In genomic region chr1:31750858-31751638, GRCh38 we compare ENCODE assay signal across 11 cellular contexts. TPM values are rescaled to one million over a fixed set of nuclear protein-coding genes. Genes with fewer than 3 reads are reported as not detected.
DNase-seq lines count a peak whose midpoint lies in the region; ATAC-seq and TF ChIP-seq lines count a peak whose summit lies in the region.
"Had no signal": no experiment of that assay in that cellular context is flagged by ENCODE, and none has a peak within 500 bp of the region (broad histone marks: within the 10 kb centered on the region; RNA-seq: fewer than 3 reads in every experiment).

No MANE protein-coding gene starts in this region.

- H3K9me2 ChIP-seq in neural cell (ENCODE audit: insufficient read depth, low read length), result no peaks in the 10 kb centered on the region

- H3K4me3 ChIP-seq in astrocyte of the spinal cord (ENCODE audit: low read depth, low read length) (no peak overlapping the region), neural cell (ENCODE audit: low read length) (no peak overlapping the region), ascending aorta (no peak overlapping the region)

- no peak for TF ChIP-seq EP300 in neural cell (conservative IDR thresholded peaks at IDR 0.05; ENCODE audit: poor library complexity, severe bottlenecking)

- ATAC-seq in GM19455 (IDR thresholded peaks at IDR 0.05; ENCODE audit: unreplicated experiment), result no peak

- H3F3A ChIP-seq in neural cell (ENCODE audit: insufficient read depth, low read length, poor library complexity, severe bottlenecking), result no peaks in the 10 kb centered on the region

- in situ Hi-C loops in astrocyte of the spinal cord (cut with HindIII; ENCODE audit: low sequenced_read_pairs), result no loop called here

- no peaks in the 10 kb centered on the region for H4K20me1 ChIP-seq in neural cell (ENCODE audit: insufficient read depth)

- H3K36me3 ChIP-seq in neural cell (ENCODE audit: insufficient read depth, low read length) (no peaks in the 10 kb centered on the region), ascending aorta (no peaks in the 10 kb centered on the region)

- H3K79me2 ChIP-seq in neural cell (replicated peaks; ENCODE audit: insufficient read depth, low read length), result no peaks in the 10 kb centered on the region

- H2AFZ ChIP-seq in neural cell (ENCODE audit: low read depth, low read length), result no peak overlapping the region

- intact Hi-C loops in ascending aorta (cut with DNase I), result no loop called here

- H3K4me1 ChIP-seq in ascending aorta, result peaks cover 11 to 32% of the 10 kb centered on the region in 2 donors

- no peak for TF ChIP-seq RAD21 in neural cell (conservative IDR thresholded peaks at IDR 0.05)

- H3K27ac ChIP-seq in neural cell (ENCODE audit: low read length) (peak overlapping the region; percentile 37), ascending aorta (no peak overlapping the region)

- no peak for TF ChIP-seq CTCF in astrocyte of the spinal cord (IDR thresholded peaks at IDR 0.05; ENCODE audit: low read depth, low read length)
- TF ChIP-seq CTCF in neural cell (IDR thresholded peaks at IDR 0.05; ENCODE audit: poor library complexity, severe bottlenecking), result no peak
- TF ChIP-seq CTCF in ascending aorta (IDR thresholded peaks at IDR 0.05), result no peak

- H3K9me3 ChIP-seq in neural cell (ENCODE audit: low read length), result no peaks in the 10 kb centered on the region
- no peaks in the 10 kb centered on the region for H3K9me3 ChIP-seq in ascending aorta

- H3K27me3 ChIP-seq in neural cell (ENCODE audit: insufficient read depth, low read depth, low read length) (no peaks in the 10 kb centered on the region), ascending aorta (no peaks in the 10 kb centered on the region)

- H3K9ac ChIP-seq in neural cell (ENCODE audit: low read length), result peak overlapping the region; percentile 24

- DNase-seq in NK-92 treated with Interleukin-12 subunit alpha and Interleukin-12 subunit beta, amount 100 ng/mL, for 24 hours (lab: John Stamatoyannopoulos, UW), result peak; percentile 66
- DNase-seq in NK-92 (lab: John Stamatoyannopoulos, UW; ENCODE audit: unreplicated experiment) (no peak), M059J (ENCODE audit: low read depth) (peak; percentile 78), astrocyte of the spinal cord (ENCODE audit: low read depth, low spot score) (peak; percentile 66), ascending aorta (ENCODE audit: low spot score in 2 of 2) (no peak), NCI-H774 (lab: John Stamatoyannopoulos, UW) (no peak)
- DNase-seq: 8988T; activated CD4-positive, CD25-positive, alpha-beta regulatory T cell; NCI-H446 had no signal

- no peak overlapping the region for H3K4me2 ChIP-seq in neural cell (ENCODE audit: low read length)

TF ChIP-seq in neural cell, 6 proteins besides CTCF, POLR2A, EP300 and RAD21:
- no peak for TF ChIP-seq POLR2AphosphoS5 (IDR thresholded peaks at IDR 0.05)
- TF ChIP-seq MXI1 (conservative IDR thresholded peaks at IDR 0.05; ENCODE audit: poor library complexity, severe bottlenecking), result no peak
- no peak for TF ChIP-seq SMC3 (conservative IDR thresholded peaks at IDR 0.05; ENCODE audit: poor library complexity)
- no peak for TF ChIP-seq TAF1 (IDR thresholded peaks at IDR 0.05; ENCODE audit: low read depth)
- TF ChIP-seq, protein P1, sequence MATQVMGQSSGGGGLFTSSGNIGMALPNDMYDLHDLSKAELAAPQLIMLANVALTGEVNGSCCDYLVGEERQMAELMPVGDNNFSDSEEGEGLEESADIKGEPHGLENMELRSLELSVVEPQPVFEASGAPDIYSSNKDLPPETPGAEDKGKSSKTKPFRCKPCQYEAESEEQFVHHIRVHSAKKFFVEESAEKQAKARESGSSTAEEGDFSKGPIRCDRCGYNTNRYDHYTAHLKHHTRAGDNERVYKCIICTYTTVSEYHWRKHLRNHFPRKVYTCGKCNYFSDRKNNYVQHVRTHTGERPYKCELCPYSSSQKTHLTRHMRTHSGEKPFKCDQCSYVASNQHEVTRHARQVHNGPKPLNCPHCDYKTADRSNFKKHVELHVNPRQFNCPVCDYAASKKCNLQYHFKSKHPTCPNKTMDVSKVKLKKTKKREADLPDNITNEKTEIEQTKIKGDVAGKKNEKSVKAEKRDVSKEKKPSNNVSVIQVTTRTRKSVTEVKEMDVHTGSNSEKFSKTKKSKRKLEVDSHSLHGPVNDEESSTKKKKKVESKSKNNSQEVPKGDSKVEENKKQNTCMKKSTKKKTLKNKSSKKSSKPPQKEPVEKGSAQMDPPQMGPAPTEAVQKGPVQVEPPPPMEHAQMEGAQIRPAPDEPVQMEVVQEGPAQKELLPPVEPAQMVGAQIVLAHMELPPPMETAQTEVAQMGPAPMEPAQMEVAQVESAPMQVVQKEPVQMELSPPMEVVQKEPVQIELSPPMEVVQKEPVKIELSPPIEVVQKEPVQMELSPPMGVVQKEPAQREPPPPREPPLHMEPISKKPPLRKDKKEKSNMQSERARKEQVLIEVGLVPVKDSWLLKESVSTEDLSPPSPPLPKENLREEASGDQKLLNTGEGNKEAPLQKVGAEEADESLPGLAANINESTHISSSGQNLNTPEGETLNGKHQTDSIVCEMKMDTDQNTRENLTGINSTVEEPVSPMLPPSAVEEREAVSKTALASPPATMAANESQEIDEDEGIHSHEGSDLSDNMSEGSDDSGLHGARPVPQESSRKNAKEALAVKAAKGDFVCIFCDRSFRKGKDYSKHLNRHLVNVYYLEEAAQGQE (IDR thresholded peaks at IDR 0.05; ENCODE audit: borderline replicate concordance), result no peak
- TF ChIP-seq EZH2 (IDR thresholded peaks at IDR 0.05; ENCODE audit: borderline replicate concordance, insufficient read depth, low read length, poor library complexity, severe bottlenecking), result no peak

RNA-seq across cellular contexts. Expression of gene ADGRB2, which starts 13.1 kb away (rescaled TPM):
- total RNA-seq in M059J (2014; rRNA removed; shearing (Covaris generic)), result 8.3 and 16.7 TPM in 2 replicates
- polyA plus RNA-seq in neural cell, result 45.0 and 51.8 TPM in 2 replicates
- polyA minus RNA-seq in neural cell, result 57.1 and 63.8 TPM in 2 replicates
- total RNA-seq in ascending aorta, result 1.9 TPM

RNA-seq across cellular contexts. Expression of gene COL16A1, which starts 47.2 kb away (rescaled TPM):
- total RNA-seq in M059J (2014; rRNA removed; shearing (Covaris generic)), result 2.0 and 4.0 TPM in 2 replicates
- polyA plus RNA-seq in neural cell, result 3.4 and 4.4 TPM in 2 replicates
- polyA minus RNA-seq in neural cell, result 1.5 and 2.1 TPM in 2 replicates
- total RNA-seq in ascending aorta, result 339 TPM

Comparison
In these comparisons a context has a peak if more than half of its experiments do, and no peak if none do; other contexts are left out.
1. DNase-seq: peak in NK-92 treated with Interleukin-12 subunit alpha and Interleukin-12 subunit beta, amount 100 ng/mL, for 24 hours (single experiment), M059J (single experiment) and astrocyte of the spinal cord (single experiment); none in NK-92 (single experiment), ascending aorta (0 of 2) and NCI-H774 (single experiment).
2. RNA of gene COL16A1, which starts 47.2 kb away (total RNA-seq): 339 TPM in ascending aorta (single experiment); 2.0 to 4.0 TPM in M059J; every median in the first group is over 10 times any median in the second.